Comparison of ENCODE assay signal across 37 cellular contexts in genomic region chr2:3625186-3625585, GRCh38. TPM values are rescaled to one million over a fixed set of nuclear protein-coding genes. Genes with fewer than 3 reads are reported as not detected.
DNase-seq lines count a peak whose midpoint lies in the region; ATAC-seq and TF ChIP-seq lines count a peak whose summit lies in the region.
"Had no signal": no experiment of that assay in that cellular context is flagged by ENCODE, and none has a peak within 500 bp of the region (broad histone marks: within the 10 kb centered on the region; RNA-seq: fewer than 3 reads in every experiment).

No MANE protein-coding gene starts in this region.

- no peak overlapping the region for H3K27ac Mint-ChIP-seq in activated CD8-positive, alpha-beta memory T cell treated with anti-CD3 and anti-CD28 coated beads, Interleukin-2, amount 10 ng/mL, durations not matched to agents 7 days and 5 days
- H3K27ac Mint-ChIP-seq: activated CD4-positive, alpha-beta T cell treated with anti-CD3 and anti-CD28 coated beads, Interleukin-2, amount 10 ng/mL, durations not matched to agents 24 days and 14 days; activated naive CD8-positive, alpha-beta T cell had no signal

- intact Hi-C loops in mucosa of descending colon (cut with DNase I, micrococcal nuclease) (no loop called here), tibial artery (cut with DNase I; ENCODE audit: low total_unique reads) (no loop called here)

- DNase-seq in activated CD8-positive, alpha-beta memory T cell treated with anti-CD3 and anti-CD28 coated beads, Interleukin-2, amount 10 ng/mL, durations not matched to agents 7 days and 5 days = peak; percentile 22
- DNase-seq in activated CD8-positive, alpha-beta memory T cell treated with anti-CD3 and anti-CD28 coated beads, Interleukin-2, amount 50 U/mL, for 4 hours = no peak
- DNase-seq in RWPE2 (ENCODE audit: low spot score) = peak; percentile 34
- DNase-seq in mucosa of descending colon = peak in 2 of 3 donors; percentile 9 to 30
- peak; percentile 3 to 35 for DNase-seq in tibial artery
- DNase-seq in A172 (ENCODE audit: low spot score) = no peak
- DNase-seq in NCI-H510A treated with DMSO at 0.1 percent for 48 hours (lab: John Stamatoyannopoulos, UW) = no peak
- DNase-seq in NOMO-1 treated with DMSO at 0.1 percent for 48 hours (lab: John Stamatoyannopoulos, UW; ENCODE audit: unreplicated experiment) = no peak
- DNase-seq: 8988T; activated CD4-positive, alpha-beta T cell treated with anti-CD3 and anti-CD28 coated beads, Interleukin-2, amount 10 ng/mL, durations not matched to agents 24 days and 14 days; DMS53; effector CD8-positive, alpha-beta T cell; hippocampal formation; IMR-90; left colon; mesendoderm; MV-4-11; NCI-H146; NCI-H446; stimulated activated CD4-positive, alpha-beta T cell treated with anti-CD3 and anti-CD28 coated beads, Interleukin-1b, Interleukin-23, amount 100 ng/mL, for 48 hours; stimulated activated naive CD8-positive, alpha-beta T cell treated with anti-CD3 and anti-CD28 coated beads, Interleukin-15, amount 100 ng/mL, for 72 hours; T1000; thyroid gland had no signal

- no peak overlapping the region for H3K4me3 ChIP-seq in RWPE2 (ENCODE audit: severe bottlenecking)
- no peak overlapping the region for H3K4me3 ChIP-seq in mucosa of descending colon
- H3K4me3 ChIP-seq in tibial artery = no peak overlapping the region
- H3K4me3 ChIP-seq: breast epithelium, smooth muscle cell, thyroid gland had no signal

- H3K4me3 Mint-ChIP-seq in activated CD8-positive, alpha-beta memory T cell treated with anti-CD3 and anti-CD28 coated beads, Interleukin-2, amount 10 ng/mL, durations not matched to agents 7 days and 5 days = no peak overlapping the region
- H3K4me3 Mint-ChIP-seq: activated CD4-positive, alpha-beta T cell treated with anti-CD3 and anti-CD28 coated beads, Interleukin-2, amount 10 ng/mL, durations not matched to agents 24 days and 14 days; activated naive CD8-positive, alpha-beta T cell; stimulated activated naive CD8-positive, alpha-beta T cell treated with anti-CD3 and anti-CD28 coated beads, Interleukin-15, amount 100 ng/mL, for 72 hours had no signal

- no peaks in the 10 kb centered on the region for H3K4me1 Mint-ChIP-seq in activated CD8-positive, alpha-beta memory T cell treated with anti-CD3 and anti-CD28 coated beads, Interleukin-2, amount 10 ng/mL, durations not matched to agents 7 days and 5 days
- H3K4me1 Mint-ChIP-seq: activated CD4-positive, alpha-beta T cell treated with anti-CD3 and anti-CD28 coated beads, Interleukin-2, amount 10 ng/mL, durations not matched to agents 24 days and 14 days; stimulated activated naive CD8-positive, alpha-beta T cell treated with anti-CD3 and anti-CD28 coated beads, Interleukin-15, amount 100 ng/mL, for 72 hours had no signal

- no peaks in the 10 kb centered on the region for H3K9me3 Mint-ChIP-seq in activated CD8-positive, alpha-beta memory T cell treated with anti-CD3 and anti-CD28 coated beads, Interleukin-2, amount 10 ng/mL, durations not matched to agents 7 days and 5 days (ENCODE audit: low read depth)
- H3K9me3 Mint-ChIP-seq: activated CD4-positive, alpha-beta T cell treated with anti-CD3 and anti-CD28 coated beads, Interleukin-2, amount 10 ng/mL, durations not matched to agents 24 days and 14 days; stimulated activated naive CD8-positive, alpha-beta T cell treated with anti-CD3 and anti-CD28 coated beads, Interleukin-15, amount 100 ng/mL, for 72 hours had no signal

- no peak overlapping the region for H3K27ac ChIP-seq in RWPE2 (ENCODE audit: poor library complexity, severe bottlenecking)
- no peak overlapping the region for H3K27ac ChIP-seq in tibial artery
- H3K27ac ChIP-seq: breast epithelium, C4-2B, epithelial cell of prostate, neutrophil, RWPE1, thyroid gland, VCaP had no signal

- H3K4me1 ChIP-seq in RWPE2 (ENCODE audit: insufficient read depth, poor library complexity, severe bottlenecking) = peaks cover 12% of the 10 kb centered on the region
- no peaks in the 10 kb centered on the region for H3K4me1 ChIP-seq in mucosa of descending colon (ENCODE audit: low read depth)
- no peaks in the 10 kb centered on the region for H3K4me1 ChIP-seq in tibial artery
- H3K4me1 ChIP-seq: breast epithelium, Caco-2, thyroid gland had no signal

- TF ChIP-seq CTCF in RWPE2 (IDR thresholded peaks at IDR 0.05; ENCODE audit: poor library complexity, severe bottlenecking) (no peak), mucosa of descending colon (IDR thresholded peaks at IDR 0.05) (no peak), tibial artery (IDR thresholded peaks at IDR 0.05) (no peak)

- ATAC-seq in activated CD8-positive, alpha-beta memory T cell treated with anti-CD3 and anti-CD28 coated beads, Interleukin-2, amount 10 ng/mL, durations not matched to agents 7 days and 5 days = no peak
- ATAC-seq in RWPE2 (ENCODE audit: low read depth) (no peak), mucosa of descending colon (no peak)
- ATAC-seq: left colon; stimulated activated naive CD8-positive, alpha-beta T cell treated with anti-CD3 and anti-CD28 coated beads, Interleukin-15, amount 100 ng/mL, for 72 hours had no signal

- H3K27me3 Mint-ChIP-seq in activated CD8-positive, alpha-beta memory T cell treated with anti-CD3 and anti-CD28 coated beads, Interleukin-2, amount 10 ng/mL, durations not matched to agents 7 days and 5 days = peaks cover 6% of the 10 kb centered on the region

- no peaks in the 10 kb centered on the region for H3K36me3 ChIP-seq in RWPE2 (ENCODE audit: low read depth)
- no peaks in the 10 kb centered on the region for H3K36me3 ChIP-seq in mucosa of descending colon (ENCODE audit: low read depth)
- no peaks in the 10 kb centered on the region for H3K36me3 ChIP-seq in tibial artery
- H3K36me3 ChIP-seq: breast epithelium, neutrophil, thyroid gland had no signal

- H3K9me3 ChIP-seq in RWPE2 (ENCODE audit: severe bottlenecking) (peaks cover 3% of the 10 kb centered on the region), mucosa of descending colon (no peaks in the 10 kb centered on the region), tibial artery (peaks cover 0 to 10% (median 0%) of the 10 kb centered on the region in 3 donors)
- H3K9me3 ChIP-seq: neutrophil, thyroid gland had no signal

- H3K36me3 Mint-ChIP-seq in activated CD8-positive, alpha-beta memory T cell treated with anti-CD3 and anti-CD28 coated beads, Interleukin-2, amount 10 ng/mL, durations not matched to agents 7 days and 5 days = no peaks in the 10 kb centered on the region

- H3K27me3 ChIP-seq in RWPE2 (ENCODE audit: insufficient read depth, poor library complexity, severe bottlenecking) (no peaks in the 10 kb centered on the region), tibial artery (no peaks in the 10 kb centered on the region)
- H3K27me3 ChIP-seq: breast epithelium, neutrophil, thyroid gland had no signal

- CTCF ChIA-PET in activated CD8-positive, alpha-beta memory T cell treated with anti-CD3 and anti-CD28 coated beads, Interleukin-2, amount 10 ng/mL, durations not matched to agents 7 days and 5 days (lab: Charles Lee) = no interaction called here

RNA-seq across cellular contexts. Expression of gene COLEC11, which starts 30.3 kb away (rescaled TPM):
- total RNA-seq in activated CD8-positive, alpha-beta memory T cell treated with anti-CD3 and anti-CD28 coated beads, Interleukin-2, amount 10 ng/mL, durations not matched to agents 7 days and 5 days = under 1 TPM; 0.23 to 0.32 TPM
- total RNA-seq in mucosa of descending colon = 1 to 10 TPM in 2 of 3 donors, under 1 TPM in 1; 0.35 to 2.2 (median 1.6) TPM
- 0.17 TPM in 1 of 2 replicates, not detected in the other for total RNA-seq in A172 (2014; rRNA removed; shearing (Covaris generic))
- total RNA-seq: Caco-2, H4, LHCN-M2, myocyte, SK-MEL-5 had no signal

RNA-seq across cellular contexts. Expression of gene ALLC, which starts 32.8 kb away (rescaled TPM):
- total RNA-seq in activated CD8-positive, alpha-beta memory T cell treated with anti-CD3 and anti-CD28 coated beads, Interleukin-2, amount 10 ng/mL, durations not matched to agents 7 days and 5 days = not detected
- total RNA-seq in mucosa of descending colon = not detected
- total RNA-seq in A172 (2014; rRNA removed; shearing (Covaris generic)) = not detected in 2 replicates
- total RNA-seq: activated CD4-positive, alpha-beta T cell treated with anti-CD3 and anti-CD28 coated beads, Interleukin-2, amount 10 ng/mL, durations not matched to agents 24 days and 14 days; Caco-2; G401; H4; IMR-90; left colon; LHCN-M2; myocyte; SK-MEL-5; smooth muscle cell; thyroid gland had no signal

RNA-seq across cellular contexts. Expression of gene RPS7, which starts 50.1 kb away (rescaled TPM):
- total RNA-seq in activated CD8-positive, alpha-beta memory T cell treated with anti-CD3 and anti-CD28 coated beads, Interleukin-2, amount 10 ng/mL, durations not matched to agents 7 days and 5 days = 1,000 to 10,000 TPM; 1,010 to 1,163 TPM
- 1,000 to 10,000 TPM in 1 of 3 donors, 100 to 1,000 TPM in 2; 871 to 1,011 (median 925) TPM for total RNA-seq in mucosa of descending colon
- 2,765 and 4,011 TPM in 2 replicates for total RNA-seq in A172 (2014; rRNA removed; shearing (Covaris generic))

Comparison
In these comparisons a context has a peak if more than half of its experiments do, and no peak if none do; other contexts are left out.
1. DNase-seq: peak in activated CD8-positive, alpha-beta memory T cell treated with anti-CD3 and anti-CD28 coated beads, Interleukin-2, amount 10 ng/mL, durations not matched to agents 7 days and 5 days (single experiment), RWPE2 (single experiment), mucosa of descending colon (2 of 3) and tibial artery (2 of 2); none in activated CD8-positive, alpha-beta memory T cell treated with anti-CD3 and anti-CD28 coated beads, Interleukin-2, amount 50 U/mL, for 4 hours (single experiment), A172 (single experiment), NCI-H510A treated with DMSO at 0.1 percent for 48 hours (single experiment) and NOMO-1 treated with DMSO at 0.1 percent for 48 hours (single experiment).